In genomic region chr12:65384240-65384639, GRCh38 we compare ENCODE assay signal across 21 cellular contexts.
"Had no signal": no experiment of that assay in that cellular context is flagged by ENCODE, and none has a peak within 500 bp of the region (broad histone marks: within the 10 kb centered on the region; RNA-seq: fewer than 3 reads in every experiment).

No MANE protein-coding gene starts in this region.

- H3K27me3 Mint-ChIP-seq: stimulated activated naive B cell treated with anti-CD40 and anti-IgM and Interleukin-4, amounts not matched to agents 10 μg/mL and 1 μg/mL and 100 μg/mL, for 72 hours; stimulated activated naive CD8-positive, alpha-beta T cell treated with anti-CD3 and anti-CD28 coated beads, Interleukin-15, amount 100 ng/mL, for 72 hours had no signal

- H3K27ac Mint-ChIP-seq: naive thymus-derived CD8-positive, alpha-beta T cell; stimulated activated naive B cell treated with anti-CD40 and anti-IgM and Interleukin-4, amounts not matched to agents 10 μg/mL and 1 μg/mL and 100 μg/mL, for 72 hours; stimulated activated naive CD8-positive, alpha-beta T cell treated with anti-CD3 and anti-CD28 coated beads, Interleukin-15, amount 100 ng/mL, for 72 hours had no signal

- H3K9me3 ChIP-seq: gastrocnemius medialis, mucosa of descending colon, neutrophil, right atrium auricular region, sigmoid colon, testis, tibial nerve, upper lobe of right lung, vagina had no signal

- H3K4me1 Mint-ChIP-seq: naive thymus-derived CD8-positive, alpha-beta T cell; stimulated activated naive B cell treated with anti-CD40 and anti-IgM and Interleukin-4, amounts not matched to agents 10 μg/mL and 1 μg/mL and 100 μg/mL, for 72 hours; stimulated activated naive CD8-positive, alpha-beta T cell treated with anti-CD3 and anti-CD28 coated beads, Interleukin-15, amount 100 ng/mL, for 72 hours had no signal

- H3K9me3 Mint-ChIP-seq: naive thymus-derived CD8-positive, alpha-beta T cell; stimulated activated naive B cell treated with anti-CD40 and anti-IgM and Interleukin-4, amounts not matched to agents 10 μg/mL and 1 μg/mL and 100 μg/mL, for 72 hours; stimulated activated naive CD8-positive, alpha-beta T cell treated with anti-CD3 and anti-CD28 coated beads, Interleukin-15, amount 100 ng/mL, for 72 hours had no signal

- H3K27me3 ChIP-seq: dorsolateral prefrontal cortex, gastrocnemius medialis, neutrophil, right atrium auricular region, sigmoid colon, testis, tibial nerve, upper lobe of right lung, vagina had no signal

- H3K4me1 ChIP-seq: gastrocnemius medialis, right atrium auricular region, testis, tibial nerve, upper lobe of right lung, vagina had no signal

- H3K27ac ChIP-seq: dorsolateral prefrontal cortex, gastrocnemius medialis, neutrophil, right atrium auricular region, sigmoid colon, skin epidermis, testis, tibial nerve, upper lobe of right lung, vagina had no signal

- H3K4me3 Mint-ChIP-seq: naive thymus-derived CD8-positive, alpha-beta T cell; stimulated activated naive B cell treated with anti-CD40 and anti-IgM and Interleukin-4, amounts not matched to agents 10 μg/mL and 1 μg/mL and 100 μg/mL, for 72 hours; stimulated activated naive CD8-positive, alpha-beta T cell treated with anti-CD3 and anti-CD28 coated beads, Interleukin-15, amount 100 ng/mL, for 72 hours had no signal

- ATAC-seq: esophagus mucosa; gastrocnemius medialis; left lobe of liver; mucosa of descending colon; naive thymus-derived CD8-positive, alpha-beta T cell; stimulated activated naive B cell treated with anti-CD40 and anti-IgM and Interleukin-4, amounts not matched to agents 10 μg/mL and 1 μg/mL and 100 μg/mL, for 72 hours; stimulated activated naive CD8-positive, alpha-beta T cell treated with anti-CD3 and anti-CD28 coated beads, Interleukin-15, amount 100 ng/mL, for 72 hours; upper lobe of right lung had no signal

- H3K4me3 ChIP-seq: dorsolateral prefrontal cortex, gastrocnemius medialis, mucosa of descending colon, right atrium auricular region, sigmoid colon, skin epidermis, testis, tibial nerve, upper lobe of right lung, vagina had no signal

- H3K36me3 Mint-ChIP-seq: naive thymus-derived CD8-positive, alpha-beta T cell; stimulated activated naive B cell treated with anti-CD40 and anti-IgM and Interleukin-4, amounts not matched to agents 10 μg/mL and 1 μg/mL and 100 μg/mL, for 72 hours had no signal

- DNase-seq: dorsolateral prefrontal cortex; effector memory CD4-positive, alpha-beta T cell; gastrocnemius medialis; islet precursor cell; mammary epithelial cell; mucosa of descending colon; naive thymus-derived CD8-positive, alpha-beta T cell; sigmoid colon; stimulated activated CD4-positive, alpha-beta T cell treated with anti-CD3 and anti-CD28 coated beads, Interleukin-2, amount 100 ng/mL, for 24 hours; stimulated activated CD4-positive, alpha-beta T cell treated with anti-CD3 and anti-CD28 coated beads, Interleukin-4, amount 100 ng/mL, for 4 hours; stimulated activated naive B cell treated with anti-CD40 and anti-IgM and Interleukin-4, amounts not matched to agents 10 μg/mL and 1 μg/mL and 100 μg/mL, for 72 hours; stimulated activated naive CD8-positive, alpha-beta T cell treated with anti-CD3 and anti-CD28 coated beads, Interleukin-15, amount 100 ng/mL, for 72 hours; testis; upper lobe of right lung had no signal

- H3K36me3 ChIP-seq: gastrocnemius medialis, neutrophil, right atrium auricular region, sigmoid colon, tibial nerve, upper lobe of right lung, vagina had no signal
